Comparison of ENCODE assay signal across 7 cellular contexts in the genomic region with DNA sequence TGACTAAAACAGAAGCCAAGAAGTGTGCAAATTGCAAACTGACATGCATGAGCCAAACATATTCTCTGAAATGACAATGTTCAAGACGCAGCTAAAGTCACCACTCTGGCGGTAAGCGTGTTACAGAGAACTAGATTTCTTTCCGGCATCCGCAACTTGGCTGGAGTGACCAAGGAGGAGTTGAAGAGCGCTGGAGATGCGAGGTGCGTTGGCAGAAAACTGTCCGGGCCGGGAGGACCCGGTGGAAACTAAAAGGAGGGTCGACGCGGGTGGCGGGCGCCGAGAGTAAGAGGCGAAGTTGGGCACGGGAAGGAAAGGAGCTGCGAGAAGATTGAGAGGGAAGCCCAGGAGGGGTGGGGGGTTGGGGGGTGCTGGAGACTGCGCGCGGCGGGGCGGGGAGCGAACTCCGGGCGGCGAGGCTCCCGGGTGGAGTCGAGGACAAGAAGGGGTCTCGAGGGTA. TPM values are rescaled to one million over a fixed set of nuclear protein-coding genes. Genes with fewer than 3 reads are reported as not detected.
DNase-seq lines count a peak whose midpoint lies in the region; ATAC-seq and TF ChIP-seq lines count a peak whose summit lies in the region.

No MANE protein-coding gene starts in this region.

- peak overlapping the region; percentile 93 to 97 (median 94) for H3K4me3 Mint-ChIP-seq in brain
- H3K4me3 Mint-ChIP-seq in stimulated activated naive CD8-positive, alpha-beta T cell treated with anti-CD3 and anti-CD28 coated beads, Interleukin-15, Interleukin-2, amounts not matched to agents 100 ng/mL and 50 ng/mL, for 24 hours = peak overlapping the region; percentile 94

- TF ChIP-seq CTCF in GM12875 (IDR thresholded peaks at IDR 0.05; ENCODE audit: borderline replicate concordance, insufficient read depth, low read depth, low read length) (no peak), brain (conservative IDR thresholded peaks at IDR 0.05) (no peak)

- H3K4me1 Mint-ChIP-seq in brain = peaks cover 54% of the 10 kb centered on the region
- H3K4me1 Mint-ChIP-seq in stimulated activated naive CD8-positive, alpha-beta T cell treated with anti-CD3 and anti-CD28 coated beads, Interleukin-15, Interleukin-2, amounts not matched to agents 100 ng/mL and 50 ng/mL, for 24 hours (ENCODE audit: low read depth) = peaks cover 53% of the 10 kb centered on the region

- no peaks in the 10 kb centered on the region for H3K9me3 Mint-ChIP-seq in brain
- no peaks in the 10 kb centered on the region for H3K9me3 Mint-ChIP-seq in stimulated activated naive CD8-positive, alpha-beta T cell treated with anti-CD3 and anti-CD28 coated beads, Interleukin-15, Interleukin-2, amounts not matched to agents 100 ng/mL and 50 ng/mL, for 24 hours

- peak overlapping the region; percentile 50 for H3K27ac ChIP-seq in SJCRH30

- no peaks in the 10 kb centered on the region for H3K9me3 ChIP-seq in SJCRH30 (replicated peaks)

- peaks cover 33% of the 10 kb centered on the region for H3K4me1 ChIP-seq in SJCRH30

- H3K27me3 Mint-ChIP-seq in brain = peaks cover 9% of the 10 kb centered on the region
- no peaks in the 10 kb centered on the region for H3K27me3 Mint-ChIP-seq in stimulated activated naive CD8-positive, alpha-beta T cell treated with anti-CD3 and anti-CD28 coated beads, Interleukin-15, Interleukin-2, amounts not matched to agents 100 ng/mL and 50 ng/mL, for 24 hours

- no peaks in the 10 kb centered on the region for H3K36me3 ChIP-seq in SJCRH30

- DNase-seq in SJCRH30 = peak; percentile 55 to 68
- DNase-seq in left kidney (ENCODE audit: low read depth, low spot score) = peak; percentile 71

- H3K27me3 ChIP-seq in SJCRH30 = no peaks in the 10 kb centered on the region

- H3K27ac Mint-ChIP-seq in brain = peak overlapping the region; percentile 82 to 97 (median 91)
- peak overlapping the region; percentile 96 for H3K27ac Mint-ChIP-seq in stimulated activated naive CD8-positive, alpha-beta T cell treated with anti-CD3 and anti-CD28 coated beads, Interleukin-15, Interleukin-2, amounts not matched to agents 100 ng/mL and 50 ng/mL, for 24 hours

- H3K36me3 Mint-ChIP-seq in brain = no peaks in the 10 kb centered on the region
- H3K36me3 Mint-ChIP-seq in stimulated activated naive CD8-positive, alpha-beta T cell treated with anti-CD3 and anti-CD28 coated beads, Interleukin-15, Interleukin-2, amounts not matched to agents 100 ng/mL and 50 ng/mL, for 24 hours (ENCODE audit: low read depth) = peaks cover 3% of the 10 kb centered on the region

- H3K4me3 ChIP-seq in GM12875 (ENCODE audit: low read depth, low read length) = peak overlapping the region; percentile 87
- H3K4me3 ChIP-seq in SJCRH30 = peak overlapping the region; percentile 85

- peak; percentile 9 for ATAC-seq in HG02642 (IDR thresholded peaks at IDR 0.05; ENCODE audit: poor library complexity, unreplicated experiment)
- no peak for ATAC-seq in GM21367 (IDR thresholded peaks at IDR 0.05; ENCODE audit: unreplicated experiment)

RNA-seq across cellular contexts. Expression of a gene that starts 0.8 kb away (rescaled TPM):
- total RNA-seq in SJCRH30 (2014; rRNA removed; shearing (Covaris generic)) = 37.6 and 52.3 TPM in 2 replicates
- polyA plus RNA-seq in brain (ENCODE audit: insufficient read depth, low read depth, low replicate concordance) = 40.9 TPM

RNA-seq across cellular contexts. Expression of a gene that starts 52.0 kb away (rescaled TPM):
- total RNA-seq in SJCRH30 (2014; rRNA removed; shearing (Covaris generic)) = 40.6 and 49.1 TPM in 2 replicates
- polyA plus RNA-seq in brain (ENCODE audit: insufficient read depth, low read depth, low replicate concordance) = 32.5 TPM
